In genomic region chr21:14678987-14679574, GRCh38 we compare ENCODE assay signal across 16 cellular contexts.
DNase-seq lines count a peak whose midpoint lies in the region; ATAC-seq and TF ChIP-seq lines count a peak whose summit lies in the region.
"Had no signal": no experiment of that assay in that cellular context is flagged by ENCODE, and none has a peak within 500 bp of the region (broad histone marks: within the 10 kb centered on the region; RNA-seq: fewer than 3 reads in every experiment).

No MANE protein-coding gene starts in this region.

- no peaks in the 10 kb centered on the region for H3K9me3 Mint-ChIP-seq in CD4-positive, alpha-beta T cell
- H3K9me3 Mint-ChIP-seq in naive thymus-derived CD4-positive, alpha-beta T cell: peaks cover 0 to 19% (median 2%) of the 10 kb centered on the region in 11 donors
- peaks cover 2 to 14% of the 10 kb centered on the region in 2 donors for H3K9me3 Mint-ChIP-seq in effector memory CD8-positive, alpha-beta T cell
- H3K9me3 Mint-ChIP-seq: CD8-positive, alpha-beta memory T cell had no signal

- H3K36me3 ChIP-seq in colonic mucosa (no peaks in the 10 kb centered on the region), transverse colon (no peaks in the 10 kb centered on the region)
- H3K36me3 ChIP-seq in naive thymus-derived CD4-positive, alpha-beta T cell (ENCODE audit: control insufficient read depth in 2 of 3, insufficient read depth in 3 of 3, low read length in 3 of 3): no peaks in the 10 kb centered on the region
- H3K36me3 ChIP-seq: BE2C, HAP-1 had no signal

- H3K27me3 ChIP-seq in CD4-positive, alpha-beta T cell (ENCODE audit: control insufficient read depth, insufficient read depth, low read length): no peaks in the 10 kb centered on the region
- H3K27me3 ChIP-seq in colonic mucosa (no peaks in the 10 kb centered on the region), transverse colon (no peaks in the 10 kb centered on the region)
- H3K27me3 ChIP-seq in naive thymus-derived CD4-positive, alpha-beta T cell (ENCODE audit: control insufficient read depth in 2 of 2, insufficient read depth in 2 of 2, low read length in 2 of 2): no peaks in the 10 kb centered on the region
- H3K27me3 ChIP-seq: BE2C had no signal

- no peak overlapping the region for H3K27ac ChIP-seq in CD4-positive, alpha-beta T cell (ENCODE audit: low read depth, low read length)
- H3K27ac ChIP-seq in colonic mucosa: peak overlapping the region; percentile 72
- no peak overlapping the region for H3K27ac ChIP-seq in naive thymus-derived CD4-positive, alpha-beta T cell (ENCODE audit: low read depth, low read length)
- peak overlapping the region; percentile 52 to 82 (median 64) for H3K27ac ChIP-seq in transverse colon
- H3K27ac ChIP-seq: C4-2B, HL-60 had no signal

- no peak overlapping the region for H3K9ac ChIP-seq in colonic mucosa (ENCODE audit: low read depth in 2 of 2, low read length in 2 of 2)

- H3K4me3 ChIP-seq in colonic mucosa (no peak overlapping the region), transverse colon (no peak overlapping the region)
- H3K4me3 ChIP-seq in naive thymus-derived CD4-positive, alpha-beta T cell (ENCODE audit: low read length): no peak overlapping the region
- H3K4me3 ChIP-seq: HAP-1 had no signal

- in situ Hi-C loops in transverse colon (cut with MboI; ENCODE audit: low pct_ligation_motif_present in 1 of 4, low pct_unique_long_range_greater_than_20kb in 1 of 4, low sequenced_read_pairs in 3 of 4): no loop called here

- TF ChIP-seq EP300 in transverse colon (IDR thresholded peaks at IDR 0.05; ENCODE audit: low read depth): no peak

- no peak for DNase-seq in CD4-positive, alpha-beta T cell
- DNase-seq in colonic mucosa: peak; percentile 68
- DNase-seq in naive thymus-derived CD4-positive, alpha-beta T cell: no peak
- peak; percentile 43 for DNase-seq in transverse colon
- no peak for DNase-seq in Kasumi-1 (lab: John Stamatoyannopoulos, UW)
- DNase-seq in NCI-H1092 treated with DMSO at 0.1 percent for 48 hours (lab: John Stamatoyannopoulos, UW): no peak
- DNase-seq in effector memory CD8-positive, alpha-beta T cell: no peak
- DNase-seq: BE2C; Caco-2; CD8-positive, alpha-beta memory T cell; DMS53; GF-D8; HFFc6 had no signal

- no peak for ATAC-seq in CD4-positive, alpha-beta T cell (ENCODE audit: poor library complexity)
- no peak for ATAC-seq in naive thymus-derived CD4-positive, alpha-beta T cell
- no peak for ATAC-seq in effector memory CD8-positive, alpha-beta T cell (replicated peaks)

- peaks cover 61% of the 10 kb centered on the region for H3K4me1 Mint-ChIP-seq in CD4-positive, alpha-beta T cell (ENCODE audit: low read depth)
- H3K4me1 Mint-ChIP-seq in naive thymus-derived CD4-positive, alpha-beta T cell: peaks cover 35 to 69% (median 55%) of the 10 kb centered on the region in 7 donors
- H3K4me1 Mint-ChIP-seq in effector memory CD8-positive, alpha-beta T cell (ENCODE audit: low read depth in 2 of 2): peaks cover 12 to 24% of the 10 kb centered on the region in 2 donors

- no peak for TF ChIP-seq CTCF in CD4-positive, alpha-beta T cell (IDR thresholded peaks at IDR 0.05)
- no peak for TF ChIP-seq CTCF in colonic mucosa (IDR thresholded peaks at IDR 0.05)
- no peak for TF ChIP-seq CTCF in transverse colon (IDR thresholded peaks at IDR 0.05)

- H3K4me1 ChIP-seq in colonic mucosa (no peaks in the 10 kb centered on the region), transverse colon (peaks cover 4 to 42% (median 26%) of the 10 kb centered on the region in 4 donors)
- H3K4me1 ChIP-seq in naive thymus-derived CD4-positive, alpha-beta T cell (ENCODE audit: control insufficient read depth in 2 of 2, insufficient read depth in 2 of 2, low read length in 2 of 2): peaks cover 21 to 28% of the 10 kb centered on the region in 2 donors
- H3K4me1 ChIP-seq: BE2C, Caco-2, HAP-1 had no signal

- no peak overlapping the region for H3K4me3 Mint-ChIP-seq in CD4-positive, alpha-beta T cell
- no peak overlapping the region for H3K4me3 Mint-ChIP-seq in naive thymus-derived CD4-positive, alpha-beta T cell
- H3K4me3 Mint-ChIP-seq in effector memory CD8-positive, alpha-beta T cell: no peak overlapping the region
- H3K4me3 Mint-ChIP-seq: HFFc6 had no signal

- no peaks in the 10 kb centered on the region for H3K9me3 ChIP-seq in CD4-positive, alpha-beta T cell (ENCODE audit: control insufficient read depth, low read length)
- H3K9me3 ChIP-seq in colonic mucosa (no peaks in the 10 kb centered on the region), transverse colon (no peaks in the 10 kb centered on the region)
- H3K9me3 ChIP-seq in naive thymus-derived CD4-positive, alpha-beta T cell (ENCODE audit: control insufficient read depth in 2 of 3, low read length in 3 of 3): no peaks in the 10 kb centered on the region
- H3K9me3 ChIP-seq: BE2C, Caco-2 had no signal

- POLR2A ChIA-PET in CD4-positive, alpha-beta T cell (lab: Charles Lee): no interaction called here
- POLR2A ChIA-PET in naive thymus-derived CD4-positive, alpha-beta T cell (lab: Charles Lee): no interaction called here

- 69 to 84% methylated on average over 3 of the region's 3 CpGs for WGBS in transverse colon (ENCODE audit: low coverage in 1 of 2), 2 donors

- no peak for TF ChIP-seq POLR2A in transverse colon (IDR thresholded peaks at IDR 0.05)

- intact Hi-C loops in CD4-positive, alpha-beta T cell (cut with DNase I, micrococcal nuclease): loop anchor here (5.0 to 10.0 kb wide), 3 partner anchors 137 to 1046 kb away; partner anchors contain the start of gene USP25 (in 1 of the 2)
- intact Hi-C loops in colonic mucosa (cut with DNase I): no loop called here
- intact Hi-C loops in naive thymus-derived CD4-positive, alpha-beta T cell (cut with micrococcal nuclease): loop anchor here (1.0 to 10.0 kb wide), 8 partner anchors 33 to 1053 kb away; partner anchors contain the start of genes HSPA13 (in 1 of the 2), LIPI (in 1 of the 2) and RBM11 (in 1 of the 2)
- intact Hi-C loops in transverse colon (cut with DNase I; ENCODE audit: low total_unique reads): no loop called here

- no peaks in the 10 kb centered on the region for H3K27me3 Mint-ChIP-seq in CD4-positive, alpha-beta T cell
- H3K27me3 Mint-ChIP-seq in naive thymus-derived CD4-positive, alpha-beta T cell: no peaks in the 10 kb centered on the region
- no peaks in the 10 kb centered on the region for H3K27me3 Mint-ChIP-seq in effector memory CD8-positive, alpha-beta T cell

- no peaks in the 10 kb centered on the region for H3K36me3 Mint-ChIP-seq in CD4-positive, alpha-beta T cell (ENCODE audit: low read depth)
- H3K36me3 Mint-ChIP-seq in naive thymus-derived CD4-positive, alpha-beta T cell: peaks cover 0 to 36% (median 4%) of the 10 kb centered on the region in 5 donors
- peaks cover 5% of the 10 kb centered on the region for H3K36me3 Mint-ChIP-seq in effector memory CD8-positive, alpha-beta T cell (ENCODE audit: insufficient read depth)

- CTCF ChIA-PET in CD4-positive, alpha-beta T cell (lab: Charles Lee): no interaction called here
- CTCF ChIA-PET in naive thymus-derived CD4-positive, alpha-beta T cell (lab: Charles Lee): no interaction called here

- peak overlapping the region; percentile 97 for H3K27ac Mint-ChIP-seq in CD4-positive, alpha-beta T cell
- H3K27ac Mint-ChIP-seq in naive thymus-derived CD4-positive, alpha-beta T cell: peak overlapping the region in 5 of 9 donors; percentile 12 to 100 (median 98)
- no peak overlapping the region for H3K27ac Mint-ChIP-seq in effector memory CD8-positive, alpha-beta T cell
- H3K27ac Mint-ChIP-seq: HFFc6 had no signal

Comparison
In these comparisons a context has a peak if more than half of its experiments do, and no peak if none do; other contexts are left out.
1. DNase-seq: peak in colonic mucosa (single experiment) and transverse colon (single experiment); none in CD4-positive, alpha-beta T cell (0 of 10), naive thymus-derived CD4-positive, alpha-beta T cell (0 of 9), Kasumi-1 (0 of 2), NCI-H1092 treated with DMSO at 0.1 percent for 48 hours (single experiment) and effector memory CD8-positive, alpha-beta T cell (0 of 3).
2. H3K27ac ChIP-seq: peak in colonic mucosa (single experiment) and transverse colon (4 of 4); none in CD4-positive, alpha-beta T cell (single experiment) and naive thymus-derived CD4-positive, alpha-beta T cell (single experiment).
3. H3K27ac Mint-ChIP-seq: peak in CD4-positive, alpha-beta T cell (single experiment) and naive thymus-derived CD4-positive, alpha-beta T cell (5 of 9); none in effector memory CD8-positive, alpha-beta T cell (0 of 2).
4. intact Hi-C loops: an anchor here in CD4-positive, alpha-beta T cell (5.0 to 10.0 kb wide) and naive thymus-derived CD4-positive, alpha-beta T cell (1.0 to 10.0 kb wide); none called in colonic mucosa and transverse colon.